In the genomic region with DNA sequence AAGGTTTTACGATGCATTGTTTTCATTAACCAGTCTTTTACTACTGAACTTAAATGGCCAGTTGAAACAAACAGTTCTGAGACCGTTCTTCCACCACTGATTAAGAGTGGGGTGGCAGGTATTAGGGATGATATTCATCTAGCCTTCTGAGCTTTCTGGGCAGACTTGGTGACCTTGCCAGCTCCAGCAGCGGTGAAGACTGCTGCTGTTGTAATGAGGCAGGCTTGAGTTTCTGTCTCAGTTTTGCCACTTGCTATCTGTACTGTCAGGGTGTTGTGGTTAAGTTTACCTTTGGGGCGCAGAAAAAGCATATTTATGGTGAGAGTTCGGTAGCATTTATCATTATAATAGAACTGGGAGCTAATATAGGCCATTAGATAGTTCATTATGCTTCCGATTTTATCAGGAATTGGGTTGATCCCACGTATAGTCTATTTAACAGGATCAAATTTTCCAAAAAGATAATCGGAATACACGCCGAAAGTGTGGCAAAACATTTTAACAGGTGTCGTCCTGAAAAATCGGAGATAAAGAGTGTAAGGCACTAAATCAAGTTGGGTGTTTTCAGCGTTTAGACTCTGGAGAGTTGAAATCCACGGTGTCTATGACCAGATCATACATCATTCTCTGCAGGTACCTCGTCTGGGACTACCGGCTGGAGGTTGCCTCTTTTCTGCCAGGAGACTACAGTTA, we compare ENCODE assay signal across 8 cellular contexts. TPM values are rescaled to one million over a fixed set of nuclear protein-coding genes. Genes with fewer than 3 reads are reported as not detected.
DNase-seq lines count a peak whose midpoint lies in the region; ATAC-seq and TF ChIP-seq lines count a peak whose summit lies in the region.

No MANE protein-coding gene starts in this region.

- H3K4me1 Mint-ChIP-seq in dendritic cell treated with granulocyte-macrophage colony-stimulating factor and Interleukin-4, amounts not matched to agents 40 ng/mL and 50 ng/mL, for 4 days (ENCODE audit: low read depth), result peaks cover 63% of the 10 kb centered on the region

- H3K4me3 Mint-ChIP-seq in dendritic cell treated with granulocyte-macrophage colony-stimulating factor and Interleukin-4, amounts not matched to agents 40 ng/mL and 50 ng/mL, for 4 days, result peak overlapping the region; percentile 94

- H2BK15ac ChIP-seq in mesendoderm (replicated peaks; ENCODE audit: low read depth), result no peak overlapping the region

- peak overlapping the region; percentile 34 for H2AFZ ChIP-seq in HCT116 (ENCODE audit: low read depth, low read length, poor library complexity, severe bottlenecking)
- peak overlapping the region; percentile 65 for H2AFZ ChIP-seq in SU-DHL-6 (ENCODE audit: low read depth, low read length, severe bottlenecking)

- no peak for TF ChIP-seq RAD21 in HCT116 (IDR thresholded peaks at IDR 0.05; ENCODE audit: low read depth)

- peak overlapping the region; percentile 50 for H3K4ac ChIP-seq in mesendoderm (ENCODE audit: low read depth, low read length)

- H4K20me1 ChIP-seq in HCT116 (ENCODE audit: insufficient read depth) (no peaks in the 10 kb centered on the region), SU-DHL-6 (ENCODE audit: low read depth, low read length) (no peaks in the 10 kb centered on the region)

- H4K5ac ChIP-seq in mesendoderm (ENCODE audit: low read length), result no peak overlapping the region

- H3K27me3 ChIP-seq in HCT116 (ENCODE audit: insufficient read depth, low read length) (no peaks in the 10 kb centered on the region), SU-DHL-6 (ENCODE audit: low read length) (no peaks in the 10 kb centered on the region), mesendoderm (ENCODE audit: insufficient read depth, low read length, poor library complexity) (no peaks in the 10 kb centered on the region)

- DNase-seq in AG10803 (ENCODE audit: low read depth) (no peak), HCT116 (ENCODE audit: low read depth, low spot score) (no peak), mesendoderm (no peak), ureter (ENCODE audit: low spot score) (no peak)

- CTCF ChIA-PET in HCT116 (lab: Charles Lee), result no interaction called here

- H3K79me1 ChIP-seq in mesendoderm (ENCODE audit: low read length), result peaks cover 2% of the 10 kb centered on the region

- H3K56ac ChIP-seq in mesendoderm (ENCODE audit: low read length), result peak overlapping the region; percentile 95

- H2BK5ac ChIP-seq in mesendoderm (ENCODE audit: low read length), result no peak overlapping the region

- TSS peak; percentile 94 for BruUV-seq in HCT116 (replicated peaks; lab: Mats Ljungman, UMichigan)

- H3K4me1 ChIP-seq in HCT116 (ENCODE audit: control insufficient read depth in 1 of 2, insufficient read depth in 2 of 2, low read length in 2 of 2) (peaks cover 7 to 22% of the 10 kb centered on the region in 2 experiments), mesendoderm (ENCODE audit: control insufficient read depth, low read depth, low read length) (peaks cover 3% of the 10 kb centered on the region)

- intact Hi-C loops in HCT116 (cut with micrococcal nuclease), result loop anchor here (5.0 to 10.0 kb wide), 2 partner anchors 54 to 217 kb away; no protein-coding TSS in a partner anchor
- intact Hi-C loops in dendritic cell treated with granulocyte-macrophage colony-stimulating factor and Interleukin-4, amounts not matched to agents 40 ng/mL and 50 ng/mL, for 4 days (cut with micrococcal nuclease), result loop anchor here (1.0 to 5.0 kb wide), 2 partner anchors 16 to 49 kb away; partner anchors contain the start of gene FOXJ2

- H3K27me3 Mint-ChIP-seq in dendritic cell treated with granulocyte-macrophage colony-stimulating factor and Interleukin-4, amounts not matched to agents 40 ng/mL and 50 ng/mL, for 4 days, result no peaks in the 10 kb centered on the region

- H3K27ac Mint-ChIP-seq in dendritic cell treated with granulocyte-macrophage colony-stimulating factor and Interleukin-4, amounts not matched to agents 40 ng/mL and 50 ng/mL, for 4 days, result peak overlapping the region; percentile 93

- H3K23ac ChIP-seq in mesendoderm (ENCODE audit: low read length), result no peak overlapping the region

- H3K79me2 ChIP-seq in HCT116 (ENCODE audit: insufficient read depth, low read length), result peaks cover 41% of the 10 kb centered on the region
- H3K79me2 ChIP-seq in SU-DHL-6 (ENCODE audit: insufficient read depth, low read length), result peaks cover 49% of the 10 kb centered on the region
- peaks cover 15% of the 10 kb centered on the region for H3K79me2 ChIP-seq in mesendoderm (ENCODE audit: control insufficient read depth, insufficient read depth, low read length)

- ATAC-seq in HCT116, result no peak
- no peak for ATAC-seq in GM18519 (IDR thresholded peaks at IDR 0.05; ENCODE audit: low FRiP score, unreplicated experiment)

- no peak overlapping the region for H2BK120ac ChIP-seq in mesendoderm (ENCODE audit: low read depth, low read length)

- H3K9me3 Mint-ChIP-seq in dendritic cell treated with granulocyte-macrophage colony-stimulating factor and Interleukin-4, amounts not matched to agents 40 ng/mL and 50 ng/mL, for 4 days, result no peaks in the 10 kb centered on the region

- peak overlapping the region; percentile 86 for H3K27ac ChIP-seq in HCT116 (ENCODE audit: low read depth, low read length)
- H3K27ac ChIP-seq in SU-DHL-6 (ENCODE audit: low read depth, low read length), result peak overlapping the region; percentile 75
- peak overlapping the region; percentile 76 for H3K27ac ChIP-seq in mesendoderm (ENCODE audit: low read depth, low read length)
- H3K27ac ChIP-seq in temporal lobe (ENCODE audit: low read depth, low read length), result peak overlapping the region; percentile 91

- H3K9me2 ChIP-seq in HCT116 (ENCODE audit: insufficient read depth) (no peaks in the 10 kb centered on the region), SU-DHL-6 (replicated peaks; ENCODE audit: insufficient read depth, low read length) (no peaks in the 10 kb centered on the region)

- peak overlapping the region; percentile 69 for H3K18ac ChIP-seq in mesendoderm (ENCODE audit: low read length)

- RAD21 ChIA-PET in HCT116 (lab: Charles Lee; ENCODE audit: low non-redundant PET in 1 of 2, low total read pairs in 2 of 2, uncharacterized antibody in 2 of 2, unreplicated experiment in 2 of 2), result no interaction called here

- no peaks in the 10 kb centered on the region for H3K36me3 ChIP-seq in HCT116 (ENCODE audit: control insufficient read depth in 1 of 2, insufficient read depth in 2 of 2, low read length in 2 of 2)
- H3K36me3 ChIP-seq in SU-DHL-6 (ENCODE audit: low read length), result no peaks in the 10 kb centered on the region
- no peaks in the 10 kb centered on the region for H3K36me3 ChIP-seq in mesendoderm (ENCODE audit: control insufficient read depth, insufficient read depth, low read length)

- WGBS in mesendoderm (ENCODE audit: extremely low coverage, insufficient coverage, low lambda C conversion rate), result no CpG with 5 or more reads among the region's 16 CpGs

- no peak overlapping the region for H2AK5ac ChIP-seq in mesendoderm (ENCODE audit: low read length)

- H3K9ac ChIP-seq in HCT116 (ENCODE audit: low read length) (peak overlapping the region; percentile 85), SU-DHL-6 (ENCODE audit: low read length) (peak overlapping the region; percentile 68), mesendoderm (ENCODE audit: low read length) (peak overlapping the region; percentile 87)

- H3K36me3 Mint-ChIP-seq in dendritic cell treated with granulocyte-macrophage colony-stimulating factor and Interleukin-4, amounts not matched to agents 40 ng/mL and 50 ng/mL, for 4 days (ENCODE audit: low read depth), result peaks cover 33% of the 10 kb centered on the region

- TF ChIP-seq CTCF in AG10803 (conservative IDR thresholded peaks at IDR 0.05; ENCODE audit: low read length) (no peak), HCT116 (IDR thresholded peaks at IDR 0.05 in 2 of 3, conservative IDR thresholded peaks at IDR 0.05 in 1 of 3; ENCODE audit: borderline replicate concordance in 1 of 3, insufficient read depth in 1 of 3, low read depth in 2 of 3, low read length in 2 of 3) (no peak), SU-DHL-6 (IDR thresholded peaks at IDR 0.05; ENCODE audit: insufficient read depth, low read length, poor library complexity, severe bottlenecking) (no peak)

- TF ChIP-seq POLR2A in HCT116 (IDR thresholded peaks at IDR 0.05; ENCODE audit: borderline replicate concordance, extremely low read depth, insufficient read depth, insufficient read length), result no peak

- no peaks in the 10 kb centered on the region for H3F3A ChIP-seq in SU-DHL-6 (ENCODE audit: insufficient read depth)

- H3K9me3 ChIP-seq in HCT116 (ENCODE audit: control insufficient read depth in 1 of 2, insufficient read depth in 1 of 2, low read depth in 1 of 2, low read length in 2 of 2) (no peaks in the 10 kb centered on the region), SU-DHL-6 (ENCODE audit: insufficient read depth, low read length) (no peaks in the 10 kb centered on the region)

- H4K8ac ChIP-seq in mesendoderm (ENCODE audit: low read depth, low read length), result no peak overlapping the region

- POLR2A ChIA-PET in HCT116 (lab: Charles Lee), result no interaction called here

- peak overlapping the region; percentile 100 for H3K4me3 ChIP-seq in AG10803 (ENCODE audit: low read length)
- peak overlapping the region; percentile 74 to 92 for H3K4me3 ChIP-seq in HCT116 (replicated peaks in 1 of 2; ENCODE audit: low read depth in 1 of 2, low read length in 2 of 2)
- peak overlapping the region; percentile 73 for H3K4me3 ChIP-seq in SU-DHL-6 (ENCODE audit: insufficient read depth, low read length, poor library complexity, severe bottlenecking)
- peak overlapping the region; percentile 93 for H3K4me3 ChIP-seq in mesendoderm (ENCODE audit: low read length)

- H3K4me2 ChIP-seq in HCT116 (ENCODE audit: low read length), result peak overlapping the region; percentile 88
- H3K4me2 ChIP-seq in SU-DHL-6 (ENCODE audit: low read depth, low read length, poor library complexity, severe bottlenecking), result peak overlapping the region; percentile 87
- H3K4me2 ChIP-seq in mesendoderm (ENCODE audit: low read length), result peak overlapping the region; percentile 68

TF ChIP-seq in HCT116, 20 proteins besides CTCF, POLR2A, EP300 and RAD21 (continues in another document):
- TF ChIP-seq EZH2phosphoT487 (IDR thresholded peaks at IDR 0.05; ENCODE audit: borderline replicate concordance) (no peak), ZFX (IDR thresholded peaks at IDR 0.05) (no peak)

RNA-seq across cellular contexts. Expression of gene NECAP1, which starts 0.7 kb away (rescaled TPM):
- total RNA-seq in HCT116 (2021; ENCODE audit: unreplicated experiment), result 35.7 TPM
- 22.0 and 27.1 TPM in 2 replicates for polyA plus RNA-seq in HCT116 (2012)
- polyA plus RNA-seq in mesendoderm (2013, experiment 1 of 2), result 16.1 TPM
- polyA plus RNA-seq in mesendoderm (2013, experiment 2 of 2), result 16.1 TPM
- 171 TPM for total RNA-seq in temporal lobe
- total RNA-seq in ureter, result 32.5 TPM

RNA-seq across cellular contexts. Expression of gene C3AR1, which starts 15.2 kb away (rescaled TPM):
- total RNA-seq in HCT116 (2021; ENCODE audit: unreplicated experiment), result not detected
- 0.04 and 0.24 TPM in 2 replicates for polyA plus RNA-seq in HCT116 (2012)
- polyA plus RNA-seq in mesendoderm (2013, experiment 1 of 2), result not detected
- not detected for polyA plus RNA-seq in mesendoderm (2013, experiment 2 of 2)
- total RNA-seq in temporal lobe, result 0.49 TPM
- total RNA-seq in ureter, result 4.6 TPM

RNA-seq across cellular contexts. Expression of gene CLEC4A, which starts 42.0 kb away (rescaled TPM):
- 0.69 TPM for total RNA-seq in HCT116 (2021; ENCODE audit: unreplicated experiment)
- 0.44 and 0.47 TPM in 2 replicates for polyA plus RNA-seq in HCT116 (2012)
- 0.08 TPM for polyA plus RNA-seq in mesendoderm (2013, experiment 1 of 2)
- 0.07 TPM for polyA plus RNA-seq in mesendoderm (2013, experiment 2 of 2)
- total RNA-seq in temporal lobe, result 0.25 TPM
- 2.1 TPM for total RNA-seq in ureter

RNA-seq across cellular contexts. Expression of gene FOXJ2, which starts 48.9 kb away (rescaled TPM):
- total RNA-seq in HCT116 (2021; ENCODE audit: unreplicated experiment), result 20.3 TPM
- 17.7 and 17.9 TPM in 2 replicates for polyA plus RNA-seq in HCT116 (2012)
- polyA plus RNA-seq in mesendoderm (2013, experiment 1 of 2), result 6.4 TPM
- polyA plus RNA-seq in mesendoderm (2013, experiment 2 of 2), result 6.6 TPM
- 10.3 TPM for total RNA-seq in temporal lobe
- total RNA-seq in ureter, result 21.1 TPM
